Comparison of ENCODE assay signal across 12 cellular contexts in genomic region chr9:105510024-105510423, GRCh38. TPM values are rescaled to one million over a fixed set of nuclear protein-coding genes. Genes with fewer than 3 reads are reported as not detected.
DNase-seq lines count a peak whose midpoint lies in the region; ATAC-seq and TF ChIP-seq lines count a peak whose summit lies in the region.
"Had no signal": no experiment of that assay in that cellular context is flagged by ENCODE, and none has a peak within 500 bp of the region (broad histone marks: within the 10 kb centered on the region; RNA-seq: fewer than 3 reads in every experiment).

No MANE protein-coding gene starts in this region.

- peaks cover 16% of the 10 kb centered on the region for H3K4me1 ChIP-seq in Caco-2
- H3K4me1 ChIP-seq: parathyroid adenoma had no signal

- no peak overlapping the region for H3K4me3 Mint-ChIP-seq in activated CD4-positive, alpha-beta T cell treated with anti-CD3 and anti-CD28 coated beads, Interleukin-2, amount 10 ng/mL, durations not matched to agents 7 days and 5 days
- no peak overlapping the region for H3K4me3 Mint-ChIP-seq in Caco-2 (ENCODE audit: unreplicated experiment)
- H3K4me3 Mint-ChIP-seq: CD4-positive, CD25-positive, alpha-beta regulatory T cell had no signal

- CTCF ChIA-PET in AG04450 (lab: Charles Lee): interaction anchor here (0.7 kb wide), 1 partner anchor 761 kb away, joined by 3 read pairs; no protein-coding TSS in a partner anchor
- CTCF ChIA-PET in activated CD4-positive, alpha-beta T cell treated with anti-CD3 and anti-CD28 coated beads, Interleukin-2, amount 10 ng/mL, durations not matched to agents 7 days and 5 days (lab: Charles Lee): interaction anchor here (0.7 kb wide), 1 partner anchor 124 kb away, joined by 3 read pairs; no protein-coding TSS in a partner anchor
- CTCF ChIA-PET in Caco-2 (lab: Charles Lee): no interaction called here

- H3K9me3 ChIP-seq in AG04450 (ENCODE audit: control insufficient read depth, insufficient read depth, low read length) (no peaks in the 10 kb centered on the region), Caco-2 (no peaks in the 10 kb centered on the region)

- no TSS peak for BruUV-seq in Caco-2 (replicated peaks; lab: Mats Ljungman, UMichigan)

- DNase-seq in AG04450 (ENCODE audit: low read depth, low spot score) (peak; percentile 52), brain microvascular endothelial cell (peak; percentile 81), dorsolateral prefrontal cortex (no peak), substantia nigra (lab: John Stamatoyannopoulos, UW) (no peak), Caco-2 (no peak)
- DNase-seq in activated CD4-positive, alpha-beta T cell treated with anti-CD3 and anti-CD28 coated beads, Interleukin-2, amount 10 ng/mL, durations not matched to agents 7 days and 5 days: no peak
- DNase-seq: activated CD8-positive, alpha-beta memory T cell treated with anti-CD3 and anti-CD28 coated beads, Interleukin-2, amount 50 U/mL, for 4 hours; CD4-positive, CD25-positive, alpha-beta regulatory T cell had no signal

- H3K27me3 ChIP-seq in AG04450 (ENCODE audit: control insufficient read depth, insufficient read depth, low read length) (no peaks in the 10 kb centered on the region), brain microvascular endothelial cell (replicated peaks) (no peaks in the 10 kb centered on the region), dorsolateral prefrontal cortex (no peaks in the 10 kb centered on the region), Caco-2 (replicated peaks; ENCODE audit: control insufficient read depth, insufficient read depth, low read length) (no peaks in the 10 kb centered on the region)

- no peaks in the 10 kb centered on the region for H3K9me3 Mint-ChIP-seq in activated CD4-positive, alpha-beta T cell treated with anti-CD3 and anti-CD28 coated beads, Interleukin-2, amount 10 ng/mL, durations not matched to agents 7 days and 5 days
- H3K9me3 Mint-ChIP-seq in Caco-2 (ENCODE audit: unreplicated experiment): no peaks in the 10 kb centered on the region
- H3K9me3 Mint-ChIP-seq: CD4-positive, CD25-positive, alpha-beta regulatory T cell had no signal

- TF ChIP-seq CTCF in AG04450 (IDR thresholded peaks at IDR 0.05; ENCODE audit: low read depth, low read length): no peak
- TF ChIP-seq CTCF in brain microvascular endothelial cell (IDR thresholded peaks at IDR 0.05; ENCODE audit: low read depth, low read length, missing control alignments): no peak
- TF ChIP-seq CTCF in dorsolateral prefrontal cortex (IDR thresholded peaks at IDR 0.05 in 54 of 56, conservative IDR thresholded peaks at IDR 0.05 in 2 of 56; ENCODE audit: low read depth in 1 of 56, partially characterized antibody in 56 of 56): no peak
- no peak for TF ChIP-seq CTCF in Caco-2 (IDR thresholded peaks at IDR 0.05; ENCODE audit: insufficient read depth in 1 of 2, low read depth in 1 of 2, low read length in 1 of 2, severe bottlenecking in 1 of 2, unreplicated experiment in 1 of 2)

- H3K27ac ChIP-seq in AG04450 (ENCODE audit: low read depth, low read length): peak overlapping the region; percentile 41
- H3K27ac ChIP-seq in brain microvascular endothelial cell: peak overlapping the region; percentile 16
- H3K27ac ChIP-seq in dorsolateral prefrontal cortex: no peak overlapping the region
- H3K27ac ChIP-seq in substantia nigra (ENCODE audit: low read depth, low read length, poor library complexity, severe bottlenecking): no peak overlapping the region
- H3K27ac ChIP-seq: HL-60, parathyroid adenoma had no signal

- in situ Hi-C loops in brain microvascular endothelial cell (cut with HindIII; ENCODE audit: low pct_ligation_motif_present, low sequenced_read_pairs): no loop called here

- POLR2A ChIA-PET in AG04450 (lab: Yijun Ruan, JAX): no interaction called here
- POLR2A ChIA-PET in activated CD4-positive, alpha-beta T cell treated with anti-CD3 and anti-CD28 coated beads, Interleukin-2, amount 10 ng/mL, durations not matched to agents 7 days and 5 days (lab: Charles Lee): no interaction called here
- POLR2A ChIA-PET in Caco-2 (lab: Charles Lee): no interaction called here

- intact Hi-C loops in dorsolateral prefrontal cortex (cut with DNase I) (no loop called here), Caco-2 (cut with micrococcal nuclease; ENCODE audit: unreplicated experiment) (no loop called here)

- H3K36me3 ChIP-seq in brain microvascular endothelial cell (replicated peaks) (no peaks in the 10 kb centered on the region), Caco-2 (ENCODE audit: control insufficient read depth, insufficient read depth, low read length) (no peaks in the 10 kb centered on the region)

- H3K27me3 Mint-ChIP-seq in activated CD4-positive, alpha-beta T cell treated with anti-CD3 and anti-CD28 coated beads, Interleukin-2, amount 10 ng/mL, durations not matched to agents 7 days and 5 days: no peaks in the 10 kb centered on the region
- H3K27me3 Mint-ChIP-seq in Caco-2 (ENCODE audit: insufficient read depth, unreplicated experiment): no peaks in the 10 kb centered on the region
- H3K27me3 Mint-ChIP-seq: CD4-positive, CD25-positive, alpha-beta regulatory T cell had no signal

- H3K27ac Mint-ChIP-seq in activated CD4-positive, alpha-beta T cell treated with anti-CD3 and anti-CD28 coated beads, Interleukin-2, amount 10 ng/mL, durations not matched to agents 7 days and 5 days: no peak overlapping the region
- no peak overlapping the region for H3K27ac Mint-ChIP-seq in Caco-2 (ENCODE audit: unreplicated experiment)
- H3K27ac Mint-ChIP-seq: CD4-positive, CD25-positive, alpha-beta regulatory T cell had no signal

- peaks cover 4% of the 10 kb centered on the region for H3K36me3 Mint-ChIP-seq in activated CD4-positive, alpha-beta T cell treated with anti-CD3 and anti-CD28 coated beads, Interleukin-2, amount 10 ng/mL, durations not matched to agents 7 days and 5 days (ENCODE audit: low read depth)
- H3K36me3 Mint-ChIP-seq in Caco-2 (ENCODE audit: insufficient read depth, unreplicated experiment): peaks cover 4% of the 10 kb centered on the region
- H3K36me3 Mint-ChIP-seq: CD4-positive, CD25-positive, alpha-beta regulatory T cell had no signal

- H3K4me3 ChIP-seq in AG04450 (ENCODE audit: low read depth, low read length) (no peak overlapping the region), brain microvascular endothelial cell (ENCODE audit: low read depth, low read length) (no peak overlapping the region), dorsolateral prefrontal cortex (no peak overlapping the region), Caco-2 (ENCODE audit: low read depth, low read length) (no peak overlapping the region)

- no peaks in the 10 kb centered on the region for H3K4me1 Mint-ChIP-seq in activated CD4-positive, alpha-beta T cell treated with anti-CD3 and anti-CD28 coated beads, Interleukin-2, amount 10 ng/mL, durations not matched to agents 7 days and 5 days
- H3K4me1 Mint-ChIP-seq in Caco-2 (ENCODE audit: low read depth, unreplicated experiment): peaks cover 6% of the 10 kb centered on the region
- H3K4me1 Mint-ChIP-seq: CD4-positive, CD25-positive, alpha-beta regulatory T cell had no signal

- ATAC-seq in GM19043 (IDR thresholded peaks at IDR 0.05; ENCODE audit: low read depth, unreplicated experiment) (peak; percentile 78), HG03066 (IDR thresholded peaks at IDR 0.05; ENCODE audit: low read depth, unreplicated experiment) (peak; percentile 63)

RNA-seq across cellular contexts. Expression of gene FKTN, which starts 47.9 kb away (rescaled TPM):
- 17.7 and 24.0 TPM in 2 replicates for polyA plus RNA-seq in AG04450 (2011; rRNA removed)
- polyA minus RNA-seq in AG04450 (2011; rRNA and poly(A)+ RNA removed): 16.1 and 18.7 TPM in 2 replicates
- 10 to 100 TPM; 11.7 to 38.4 (median 22.1) TPM for total RNA-seq in dorsolateral prefrontal cortex
- total RNA-seq in activated CD4-positive, alpha-beta T cell treated with anti-CD3 and anti-CD28 coated beads, Interleukin-2, amount 10 ng/mL, durations not matched to agents 7 days and 5 days: 10 to 100 TPM; 11.3 to 12.8 TPM
- total RNA-seq in Caco-2 (2022): 15.2 and 17.1 TPM in 2 replicates

Comparison
In these comparisons a context has a peak if more than half of its experiments do, and no peak if none do; other contexts are left out.
1. DNase-seq: peak in AG04450 (single experiment) and brain microvascular endothelial cell (single experiment); none in dorsolateral prefrontal cortex (0 of 10), substantia nigra (0 of 49), activated CD4-positive, alpha-beta T cell treated with anti-CD3 and anti-CD28 coated beads, Interleukin-2, amount 10 ng/mL, durations not matched to agents 7 days and 5 days (single experiment) and Caco-2 (0 of 2).
2. H3K27ac ChIP-seq: peak in AG04450 (single experiment) and brain microvascular endothelial cell (single experiment); none in dorsolateral prefrontal cortex (0 of 59) and substantia nigra (single experiment).